15 cellular contexts compared by ENCODE assay signal in genomic region chr9:130858734-130859705, GRCh38. TPM values are rescaled to one million over a fixed set of nuclear protein-coding genes. Genes with fewer than 3 reads are reported as not detected.
DNase-seq lines count a peak whose midpoint lies in the region; ATAC-seq and TF ChIP-seq lines count a peak whose summit lies in the region.
"Had no signal": no experiment of that assay in that cellular context is flagged by ENCODE, and none has a peak within 500 bp of the region (broad histone marks: within the 10 kb centered on the region; RNA-seq: fewer than 3 reads in every experiment).

No MANE protein-coding gene starts in this region.

- intact Hi-C loops in Right ventricle myocardium superior (cut with DNase I) (no loop called here), cardiac septum (cut with DNase I) (no loop called here), aorta (cut with DNase I) (no loop called here)

- ATAC-seq in Right ventricle myocardium superior (ENCODE audit: poor library complexity), result peak; percentile 12
- peak; percentile 11 for ATAC-seq in aorta (ENCODE audit: low FRiP score)

- no peaks in the 10 kb centered on the region for H3K9me3 ChIP-seq in aorta (ENCODE audit: control insufficient read depth, low read length)
- H3K9me3 ChIP-seq: adrenal gland, ovary had no signal

- H3K4me3 ChIP-seq in fibroblast of the aortic adventitia (ENCODE audit: low read depth, low read length) (no peak overlapping the region), rectal smooth muscle tissue (ENCODE audit: low read length) (no peak overlapping the region), aorta (ENCODE audit: low read length in 2 of 2) (no peak overlapping the region)
- H3K4me3 ChIP-seq: adrenal gland, lung, ovary had no signal

- DNase-seq in Right ventricle myocardium superior, result no peak
- DNase-seq in cardiac septum (ENCODE audit: low spot score), result no peak
- DNase-seq in fibroblast of the aortic adventitia (ENCODE audit: low read depth), result peak; percentile 34
- peak in 1 of 2 donors; percentile 61 for DNase-seq in aorta
- DNase-seq in NCI-H2029 treated with DMSO at 0.1 percent for 48 hours (lab: John Stamatoyannopoulos, UW), result no peak
- DNase-seq in HK-2 (ENCODE audit: unreplicated experiment), result no peak
- no peak for DNase-seq in stimulated activated CD4-positive, alpha-beta T cell treated with anti-CD3 and anti-CD28 coated beads, Interleukin-4, amount 100 ng/mL, for 1 hour
- DNase-seq: NCI-H1930, NCI-H82, SHP77 treated with DMSO at 0.1 percent for 48 hours, WERI-Rb-1 had no signal

- H3K36me3 ChIP-seq in rectal smooth muscle tissue (ENCODE audit: control insufficient read depth, insufficient read depth, low read length), result peaks cover 13% of the 10 kb centered on the region
- peaks cover 2 to 6% of the 10 kb centered on the region in 2 donors for H3K36me3 ChIP-seq in aorta (ENCODE audit: control insufficient read depth in 1 of 2, insufficient read depth in 2 of 2, low read length in 1 of 2)
- H3K36me3 ChIP-seq: ovary had no signal

- H3K27me3 ChIP-seq in rectal smooth muscle tissue (ENCODE audit: control insufficient read depth, insufficient read depth, low read length), result no peaks in the 10 kb centered on the region
- H3K27me3 ChIP-seq in aorta (ENCODE audit: control insufficient read depth in 1 of 2, insufficient read depth in 2 of 2, low read length in 1 of 2), result no peaks in the 10 kb centered on the region
- H3K27me3 ChIP-seq: adrenal gland, ovary had no signal

- H3K4me1 ChIP-seq in rectal smooth muscle tissue (ENCODE audit: control insufficient read depth, insufficient read depth, low read length) (peaks cover 63% of the 10 kb centered on the region), aorta (ENCODE audit: control insufficient read depth in 1 of 2, insufficient read depth in 2 of 2, low read length in 2 of 2) (peaks cover 0 to 1% of the 10 kb centered on the region in 2 donors)

- no peak for TF ChIP-seq CTCF in fibroblast of the aortic adventitia (IDR thresholded peaks at IDR 0.05; ENCODE audit: insufficient read depth, low read length)

- WGBS in aorta, 2 donors, result 34 to 36% methylated on average over 20 of the region's 20 CpGs

- H3K9ac ChIP-seq in rectal smooth muscle tissue (ENCODE audit: low read length), result no peak overlapping the region

- peak overlapping the region; percentile 27 for H3K27ac ChIP-seq in rectal smooth muscle tissue (ENCODE audit: low read depth, low read length)
- H3K27ac ChIP-seq in aorta (ENCODE audit: low read depth in 1 of 2, low read length in 2 of 2), result peak overlapping the region; percentile 3 to 72
- H3K27ac ChIP-seq: WERI-Rb-1 had no signal

RNA-seq across cellular contexts. Expression of gene ABL1, which starts 24.0 kb away (rescaled TPM):
- total RNA-seq in Right ventricle myocardium superior, result 31.5 TPM
- total RNA-seq in cardiac septum, result 38.0 TPM
- total RNA-seq in fibroblast of the aortic adventitia (ENCODE audit: low replicate concordance), result 55.5 and 73.3 TPM in 2 replicates
- total RNA-seq in aorta, result 10 to 100 TPM; 91.7 to 98.7 TPM
- 10 to 100 TPM; 12.8 to 38.5 TPM for polyA plus RNA-seq in aorta

RNA-seq across cellular contexts. Expression of gene QRFP, which starts 37.6 kb away (rescaled TPM):
- total RNA-seq in Right ventricle myocardium superior, result not detected
- not detected for total RNA-seq in cardiac septum
- total RNA-seq in fibroblast of the aortic adventitia (ENCODE audit: low replicate concordance), result not detected in 2 replicates
- not detected for total RNA-seq in aorta
- not detected for polyA plus RNA-seq in aorta
- total RNA-seq: adrenal gland, lung, ovary had no signal
- polyA plus RNA-seq: adrenal gland, ovary had no signal
